ENCODE assay signal across 18 cellular contexts in genomic region chr6:47865206-47865605, GRCh38.
DNase-seq lines count a peak whose midpoint lies in the region; ATAC-seq, FAIRE-seq and TF ChIP-seq lines count a peak whose summit lies in the region.
"Had no signal": no experiment of that assay in that cellular context is flagged by ENCODE, and none has a peak within 500 bp of the region (broad histone marks: within the 10 kb centered on the region; RNA-seq: fewer than 3 reads in every experiment).

No MANE protein-coding gene starts in this region.

- H3K4me1 ChIP-seq in PC-3 (ENCODE audit: insufficient read depth, low read length) (peaks cover 8% of the 10 kb centered on the region; the same call in 1 of the 2 replicates), kidney (ENCODE audit: control insufficient read depth in 1 of 2, insufficient read depth in 1 of 2, low read depth in 1 of 2, low read length in 2 of 2) (no peaks in the 10 kb centered on the region)
- H3K4me1 ChIP-seq: Caco-2 had no signal

- no peaks in the 10 kb centered on the region for H3K79me2 ChIP-seq in PC-3 (ENCODE audit: low read length)

- no peaks in the 10 kb centered on the region for H3F3A ChIP-seq in PC-3 (ENCODE audit: low read length, unreplicated experiment)

- H4K20me1 ChIP-seq in PC-3 (ENCODE audit: low read length), result no peaks in the 10 kb centered on the region
- H4K20me1 ChIP-seq: BLaER1 had no signal

- H3K4me2 ChIP-seq in PC-3 (ENCODE audit: low read length), result no peak overlapping the region
- H3K4me2 ChIP-seq: BLaER1, GM23338 had no signal

- CTCF ChIA-PET in PC-3 (lab: Charles Lee), result interaction anchor here (0.7 kb wide), 1 partner anchor 10 kb away, joined by 3 read pairs; no protein-coding TSS in a partner anchor

- H3K36me3 ChIP-seq in PC-3 (ENCODE audit: low read depth, low read length), result no peaks in the 10 kb centered on the region
- no peaks in the 10 kb centered on the region for H3K36me3 ChIP-seq in kidney (ENCODE audit: control insufficient read depth in 1 of 2, insufficient read depth in 2 of 2, low read length in 2 of 2)
- H3K36me3 ChIP-seq: BLaER1 had no signal

- no peak for FAIRE-seq in kidney (lab: Jason Lieb, UNC)
- FAIRE-seq: G401.6, GM12892 had no signal

- intact Hi-C loops in PC-3 (cut with micrococcal nuclease) (no loop called here), head of caudate nucleus (cut with DNase I) (no loop called here), kidney (cut with DNase I) (no loop called here)

- H2AFZ ChIP-seq in PC-3 (ENCODE audit: low read length), result no peak overlapping the region
- H2AFZ ChIP-seq: GM23338 had no signal

- no peaks in the 10 kb centered on the region for H3K9me3 ChIP-seq in PC-3 (ENCODE audit: low read length)
- H3K9me3 ChIP-seq in kidney (ENCODE audit: control insufficient read depth in 1 of 2, low read length in 2 of 2), result no peaks in the 10 kb centered on the region
- H3K9me3 ChIP-seq: BLaER1, Caco-2 had no signal

- TF ChIP-seq CTCF in PC-3 (conservative IDR thresholded peaks at IDR 0.05; ENCODE audit: low read depth, low read length), result no peak
- TF ChIP-seq CTCF in kidney (IDR thresholded peaks at IDR 0.05; ENCODE audit: borderline replicate concordance, extremely low read depth, insufficient read depth), result no peak

- H3K9ac ChIP-seq in PC-3 (ENCODE audit: low read length) (no peak overlapping the region), kidney (ENCODE audit: low read length in 2 of 2) (no peak overlapping the region)
- H3K9ac ChIP-seq: BLaER1 had no signal

- BruUV-seq in PC-3 (replicated peaks; lab: Mats Ljungman, UMichigan), result no TSS peak

- ATAC-seq in PC-3 (peak; percentile 77), GM21390 (IDR thresholded peaks at IDR 0.05; ENCODE audit: unreplicated experiment) (no peak)
- ATAC-seq: CD8-positive, alpha-beta T cell; GM23338; HCT116 had no signal

- H3K4me3 ChIP-seq in PC-3 (ENCODE audit: low read length), result no peak overlapping the region
- H3K4me3 ChIP-seq in kidney (ENCODE audit: low read length in 2 of 2), result no peak overlapping the region
- H3K4me3 ChIP-seq: BLaER1, GM23338 had no signal

- H3K27ac ChIP-seq in PC-3 (ENCODE audit: low read length) (no peak overlapping the region), kidney (ENCODE audit: low read depth in 2 of 2, low read length in 2 of 2) (no peak overlapping the region)
- H3K27ac ChIP-seq: BLaER1, C4-2B had no signal

- peak; percentile 0 for DNase-seq in HS-5 (ENCODE audit: low read depth)
- peak; percentile 17 for DNase-seq in PC-3
- DNase-seq in foreskin melanocyte, result peak; percentile 17
- no peak for DNase-seq in head of caudate nucleus
- DNase-seq in kidney, result no peak
- DNase-seq: Caco-2; CD4-positive, CD25-positive, alpha-beta regulatory T cell; CD8-positive, alpha-beta T cell; DMS153; DND-41; H9 had no signal

- POLR2A ChIA-PET in PC-3 (lab: Charles Lee; ENCODE audit: unreplicated experiment), result no interaction called here

- H3K27me3 ChIP-seq in PC-3 (ENCODE audit: low read length), result peaks cover 5% of the 10 kb centered on the region; the same call in 1 of the 2 replicates
- H3K27me3 ChIP-seq: BLaER1 had no signal

- H3K9me2 ChIP-seq in PC-3 (replicated peaks; ENCODE audit: low read length), result no peaks in the 10 kb centered on the region

Comparison
In these comparisons a context has a peak if more than half of its experiments do, and no peak if none do; other contexts are left out.
1. DNase-seq: peak in HS-5 (single experiment), PC-3 (single experiment) and foreskin melanocyte (single experiment); none in head of caudate nucleus (0 of 42) and kidney (single experiment).